In the genomic region with DNA sequence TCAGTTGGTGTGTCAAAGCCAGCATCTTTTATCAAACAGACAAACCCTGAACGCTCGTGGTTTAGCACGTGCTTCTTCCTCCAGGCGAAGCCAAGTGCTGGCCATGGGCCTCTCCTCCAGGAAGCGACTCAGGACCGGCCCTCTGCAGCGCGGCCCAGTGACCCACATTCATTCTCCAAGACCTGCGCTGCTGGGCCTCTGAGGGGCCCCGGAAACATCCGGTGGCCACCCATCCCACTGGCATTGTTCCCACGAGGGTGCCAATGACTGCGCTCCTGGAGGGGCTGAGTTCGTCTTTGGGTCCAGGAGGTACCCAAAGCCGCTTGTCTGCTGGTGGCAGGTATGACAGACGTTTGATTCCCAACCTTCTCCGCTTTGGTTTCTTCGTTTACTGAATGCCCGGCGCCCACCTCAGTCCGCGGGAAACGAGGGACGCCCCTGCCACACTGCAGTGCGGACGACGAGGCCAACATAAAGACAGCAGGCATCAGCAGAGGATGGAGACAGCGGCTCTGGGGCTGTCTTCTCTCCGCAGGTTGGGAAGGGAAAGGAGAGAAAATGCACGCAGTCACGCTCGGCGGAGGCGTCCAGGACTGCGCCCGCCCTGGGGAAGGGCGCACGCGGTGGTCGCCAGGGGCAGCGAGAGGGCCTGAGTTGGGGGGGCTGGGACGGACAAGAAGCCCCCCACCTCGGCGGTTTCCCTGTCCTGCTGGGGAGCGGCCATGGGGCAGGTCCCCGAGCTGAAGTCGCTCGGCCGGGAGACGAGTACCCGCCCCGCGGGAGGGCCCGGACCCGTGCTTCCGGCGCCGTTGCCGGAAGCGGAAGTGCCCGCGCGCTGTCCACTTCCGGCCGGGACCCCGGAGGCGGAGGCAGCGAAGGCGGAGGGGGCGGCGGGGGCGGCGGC, we compare ENCODE assay signal across 8 cellular contexts. TPM values are rescaled to one million over a fixed set of nuclear protein-coding genes. Genes with fewer than 3 reads are reported as not detected.
A peak's percentile ranks its signal among the peaks of the same experiment; 100 is the strongest.
DNase-seq lines count a peak whose midpoint lies in the region; FAIRE-seq and TF ChIP-seq lines count a peak whose summit lies in the region.

TSS of gene EXOC3 (plus strand) at position 842 of the 904 bp plus-strand sequence. CDS start 3,030 bp downstream, outside the sequence.

- peak within 1 kb of the TSS; percentile 68 for H3K27ac ChIP-seq in parathyroid adenoma
- H3K27ac ChIP-seq in thyroid gland: peak within 1 kb of the TSS in 2 of 3 donors; percentile 19 to 42

- peaks cover 17% of the 10 kb centered on the region for H4K20me1 ChIP-seq in Loucy (ENCODE audit: insufficient read depth, low read length, poor library complexity, severe bottlenecking)

- H3K36me3 ChIP-seq in Loucy (ENCODE audit: insufficient read depth, low read length): peaks cover 7% of the 10 kb centered on the region; the same call in 1 of the 2 replicates
- H3K36me3 ChIP-seq in parathyroid adenoma (ENCODE audit: control insufficient read depth, insufficient read depth, low read length): no peaks in the 10 kb centered on the region
- peaks cover 5 to 15% of the 10 kb centered on the region in 2 donors for H3K36me3 ChIP-seq in thyroid gland

- H3K4me3 Mint-ChIP-seq in activated naive CD8-positive, alpha-beta T cell: peak within 1 kb of the TSS; percentile 96

- no peaks in the 10 kb centered on the region for H3K27me3 Mint-ChIP-seq in activated naive CD8-positive, alpha-beta T cell

- H3K4me1 ChIP-seq in Loucy (ENCODE audit: insufficient read depth, low read length, poor library complexity, severe bottlenecking): peaks cover 53% of the 10 kb centered on the region
- peaks cover 5% of the 10 kb centered on the region for H3K4me1 ChIP-seq in parathyroid adenoma
- H3K4me1 ChIP-seq in thyroid gland: peaks cover 13 to 14% of the 10 kb centered on the region in 2 donors

- no peak for FAIRE-seq in H54 (lab: Jason Lieb, UNC)

- no peaks in the 10 kb centered on the region for H3F3A ChIP-seq in Loucy (ENCODE audit: low read depth)

- H3K9me3 ChIP-seq in Loucy (ENCODE audit: insufficient read depth, low read depth, low read length) (no peaks in the 10 kb centered on the region), parathyroid adenoma (ENCODE audit: control insufficient read depth, low read length) (no peaks in the 10 kb centered on the region), thyroid gland (no peaks in the 10 kb centered on the region)

- H3K4me2 ChIP-seq in Loucy (ENCODE audit: low read depth, low read length, poor library complexity, severe bottlenecking) (peak within 1 kb of the TSS; percentile 99), parathyroid adenoma (ENCODE audit: low read length) (peak within 1 kb of the TSS; percentile 98)

- H3K9ac ChIP-seq in Loucy (ENCODE audit: low read depth, low read length, poor library complexity, severe bottlenecking) (peak within 1 kb of the TSS; percentile 97), parathyroid adenoma (peak within 1 kb of the TSS; percentile 58)

- peak within 1 kb of the TSS; percentile 97 for H3K27ac Mint-ChIP-seq in activated naive CD8-positive, alpha-beta T cell

- H3K79me2 ChIP-seq in Loucy (ENCODE audit: insufficient read depth, low read length) (peaks cover 46% of the 10 kb centered on the region), parathyroid adenoma (peaks cover 26% of the 10 kb centered on the region)

- H3K9me3 Mint-ChIP-seq in activated naive CD8-positive, alpha-beta T cell (ENCODE audit: low read depth): no peaks in the 10 kb centered on the region

- peak within 1 kb of the TSS; percentile 79 for H2AFZ ChIP-seq in Loucy (ENCODE audit: low read length)
- H2AFZ ChIP-seq in parathyroid adenoma: peak within 1 kb of the TSS; percentile 95

- H3K4me3 ChIP-seq in Loucy (ENCODE audit: low read length, poor library complexity, severe bottlenecking) (peak within 1 kb of the TSS; percentile 99), parathyroid adenoma (ENCODE audit: low read depth, low read length) (peak within 1 kb of the TSS; percentile 87), thyroid gland (replicated peaks in 1 of 3) (peak within 1 kb of the TSS; percentile 14 to 80 (median 54))

- TF ChIP-seq CTCF in Loucy (conservative IDR thresholded peaks at IDR 0.05; ENCODE audit: low read length) (no peak), parathyroid adenoma (IDR thresholded peaks at IDR 0.05) (no peak), thyroid gland (IDR thresholded peaks at IDR 0.05) (no peak)

- DNase-seq in GF-D8 (lab: John Stamatoyannopoulos, UW) (peak; percentile 14), H54 (ENCODE audit: insufficient read length, low spot score) (peak; percentile 99), SKM-1 treated with dmso at 0.1 percent for 144 hours (lab: John Stamatoyannopoulos, UW; ENCODE audit: unreplicated experiment) (peak; percentile 36), head of caudate nucleus (peak in 41 of 42 donors; percentile 40 to 89 (median 77)), thyroid gland (peak; percentile 65 to 70)

- H3K9me2 ChIP-seq in Loucy (replicated peaks; ENCODE audit: low read depth, low read length): no peaks in the 10 kb centered on the region

- H3K27me3 ChIP-seq in Loucy (ENCODE audit: insufficient read depth, low read length, poor library complexity, severe bottlenecking) (no peaks in the 10 kb centered on the region), parathyroid adenoma (ENCODE audit: control insufficient read depth, insufficient read depth, low read length) (no peaks in the 10 kb centered on the region), thyroid gland (no peaks in the 10 kb centered on the region)

- intact Hi-C loops in head of caudate nucleus (cut with DNase I): loop anchor here (2.0 to 10.0 kb wide), 2 partner anchors 30 to 452 kb away; partner anchors contain the start of genes BRD9 and TRIP13
- intact Hi-C loops in thyroid gland (cut with DNase I): loop anchor here (10.0 kb wide), 1 partner anchor 462 kb away; no protein-coding TSS in a partner anchor

- TF ChIP-seq POLR2A in H54 (IDR thresholded peaks at IDR 0.05; ENCODE audit: low read depth, low read length) (peak; percentile 78), thyroid gland (IDR thresholded peaks at IDR 0.05) (peak in 1 of 2 donors; percentile 73)

- H3K36me3 Mint-ChIP-seq in activated naive CD8-positive, alpha-beta T cell: peaks cover 8% of the 10 kb centered on the region

- WGBS in thyroid gland, 2 donors: 7 to 28% methylated on average over 12 to 30 of the region's 73 CpGs

- peaks cover 34% of the 10 kb centered on the region for H3K4me1 Mint-ChIP-seq in activated naive CD8-positive, alpha-beta T cell (ENCODE audit: low read depth)

RNA-seq across cellular contexts. Expression of gene EXOC3, which starts in this region (rescaled TPM):
- 10 to 100 TPM; 39.7 to 49.6 (median 45.0) TPM for total RNA-seq in thyroid gland

Comparison
In these comparisons a context has a peak if more than half of its experiments do, and no peak if none do; other contexts are left out.
1. Peak in every context shown above with its lines: DNase-seq, H3K4me3 ChIP-seq and H3K27ac ChIP-seq.
2. DNase-seq: peak in every context shown above with its lines; median percentile 99 in H54; 77 in head of caudate nucleus; 68 in thyroid gland; 36 in SKM-1 treated with dmso at 0.1 percent for 144 hours; 14 in GF-D8.